In genomic region chr4:178027796-178028195, GRCh38 we compare ENCODE assay signal across 22 cellular contexts.
A peak's percentile ranks its signal among the peaks of the same experiment; 100 is the strongest.
DNase-seq lines count a peak whose midpoint lies in the region; ATAC-seq and TF ChIP-seq lines count a peak whose summit lies in the region.
"Had no signal": no experiment of that assay in that cellular context is flagged by ENCODE, and none has a peak within 500 bp of the region (broad histone marks: within the 10 kb centered on the region; RNA-seq: fewer than 3 reads in every experiment).

No MANE protein-coding gene starts in this region.

- H3K4me1 Mint-ChIP-seq in MCF 10A (ENCODE audit: insufficient read depth, unreplicated experiment) = no peaks in the 10 kb centered on the region
- H3K4me1 Mint-ChIP-seq: B cell; CD14-positive monocyte; CD8-positive, alpha-beta memory T cell; GM23338 had no signal

- H3K27ac Mint-ChIP-seq in MCF 10A (ENCODE audit: low read depth, unreplicated experiment) = no peak overlapping the region
- H3K27ac Mint-ChIP-seq: B cell; CD14-positive monocyte; CD4-positive, alpha-beta T cell; CD8-positive, alpha-beta memory T cell; GM23338; HFFc6 had no signal

- no peaks in the 10 kb centered on the region for H3K27me3 Mint-ChIP-seq in MCF 10A (ENCODE audit: insufficient read depth, unreplicated experiment)
- H3K27me3 Mint-ChIP-seq: B cell; CD4-positive, alpha-beta T cell; CD8-positive, alpha-beta memory T cell had no signal

- no peak overlapping the region for H3K27ac ChIP-seq in breast epithelium
- H3K27ac ChIP-seq in heart left ventricle = peak overlapping the region in 1 of 12 donors; percentile 14
- H3K27ac ChIP-seq in left ventricle myocardium inferior (replicated peaks) = no peak overlapping the region
- H3K27ac ChIP-seq: 22Rv1; BLaER1 treated with 17β-estradiol and CSF1 and Interleukin-3, amounts not matched to agents 10 nM and 100 nM had no signal

- H3K4me3 Mint-ChIP-seq in MCF 10A (ENCODE audit: unreplicated experiment) = no peak overlapping the region
- H3K4me3 Mint-ChIP-seq: B cell; CD14-positive monocyte; CD4-positive, alpha-beta T cell; CD8-positive, alpha-beta memory T cell; GM23338; HFFc6 had no signal

- TF ChIP-seq POLR2A in breast epithelium (IDR thresholded peaks at IDR 0.05) = no peak
- TF ChIP-seq POLR2A in heart left ventricle (IDR thresholded peaks at IDR 0.05) = no peak

- POLR2A ChIA-PET in MCF 10A (lab: Yijun Ruan, JAX) = no interaction called here

- no peaks in the 10 kb centered on the region for H3K4me1 ChIP-seq in breast epithelium
- H3K4me1 ChIP-seq in heart left ventricle = peaks cover 0 to 20% (median 1%) of the 10 kb centered on the region in 12 donors
- peaks cover 26% of the 10 kb centered on the region for H3K4me1 ChIP-seq in left ventricle myocardium inferior
- H3K4me1 ChIP-seq: BLaER1 treated with 17β-estradiol and CSF1 and Interleukin-3, amounts not matched to agents 10 nM and 100 nM; HAP-1 had no signal

- WGBS in heart left ventricle, 4 donors = 33 to 57% (median 45%) methylated on average over 3 of the region's 3 CpGs

- BruUV-seq in MCF 10A (replicated peaks; lab: Mats Ljungman, UMichigan) = no TSS peak

- no peak for TF ChIP-seq CTCF in MCF 10A (IDR thresholded peaks at IDR 0.05; ENCODE audit: unreplicated experiment)
- TF ChIP-seq CTCF in breast epithelium (IDR thresholded peaks at IDR 0.05) = no peak
- TF ChIP-seq CTCF in heart left ventricle (IDR thresholded peaks at IDR 0.05) = no peak
- no peak for TF ChIP-seq CTCF in left ventricle myocardium inferior (IDR thresholded peaks at IDR 0.05; ENCODE audit: borderline replicate concordance)

- H3K27me3 ChIP-seq in breast epithelium (no peaks in the 10 kb centered on the region), heart left ventricle (no peaks in the 10 kb centered on the region), left ventricle myocardium inferior (ENCODE audit: low read depth) (no peaks in the 10 kb centered on the region)
- H3K27me3 ChIP-seq: BLaER1 treated with 17β-estradiol and CSF1 and Interleukin-3, amounts not matched to agents 10 nM and 100 nM had no signal

- CTCF ChIA-PET in MCF 10A (lab: Yijun Ruan, JAX) = no interaction called here

- H3K36me3 ChIP-seq in breast epithelium = no peaks in the 10 kb centered on the region
- H3K36me3 ChIP-seq in heart left ventricle = no peaks in the 10 kb centered on the region
- H3K36me3 ChIP-seq in left ventricle myocardium inferior = no peaks in the 10 kb centered on the region
- H3K36me3 ChIP-seq: BLaER1 treated with 17β-estradiol and CSF1 and Interleukin-3, amounts not matched to agents 10 nM and 100 nM; HAP-1 had no signal

- H3K4me3 ChIP-seq in breast epithelium (no peak overlapping the region), heart left ventricle (no peak overlapping the region), left ventricle myocardium inferior (no peak overlapping the region)
- H3K4me3 ChIP-seq: BLaER1 treated with 17β-estradiol and CSF1 and Interleukin-3, amounts not matched to agents 10 nM and 100 nM; GM12878; GM23338; HAP-1 had no signal

- H3K9me3 Mint-ChIP-seq in MCF 10A (ENCODE audit: unreplicated experiment) = no peaks in the 10 kb centered on the region
- H3K9me3 Mint-ChIP-seq: GM23338, HFFc6 had no signal

- peak; percentile 0 for DNase-seq in MCF 10A (ENCODE audit: unreplicated experiment)
- no peak for DNase-seq in breast epithelium (ENCODE audit: low spot score in 2 of 2)
- DNase-seq in heart left ventricle = no peak
- no peak for DNase-seq in left ventricle myocardium inferior
- no peak for DNase-seq in left cardiac atrium
- peak; percentile 1 for DNase-seq in retina
- DNase-seq in amygdala (lab: John Stamatoyannopoulos, UW) = no peak
- no peak for DNase-seq in OCI-M1 (lab: John Stamatoyannopoulos, UW)
- DNase-seq: CD4-positive, alpha-beta T cell; CD8-positive, alpha-beta memory T cell; DMS 273 treated with DMSO at 0.1 percent for 48 hours; DMS79; EL; GDM1; HFFc6 had no signal

- no peaks in the 10 kb centered on the region for H3K36me3 Mint-ChIP-seq in MCF 10A (ENCODE audit: insufficient read depth, unreplicated experiment)
- H3K36me3 Mint-ChIP-seq: CD14-positive monocyte; CD8-positive, alpha-beta memory T cell had no signal

- H3K9me3 ChIP-seq in breast epithelium (no peaks in the 10 kb centered on the region), heart left ventricle (peaks cover 0 to 6% (median 0%) of the 10 kb centered on the region in 12 donors), left ventricle myocardium inferior (replicated peaks) (no peaks in the 10 kb centered on the region)
- H3K9me3 ChIP-seq: BLaER1 treated with 17β-estradiol and CSF1 and Interleukin-3, amounts not matched to agents 10 nM and 100 nM; HAP-1 had no signal

- ATAC-seq in heart left ventricle (peak in 3 of 4 donors; percentile 47 to 66 (median 59)), left cardiac atrium (peak; percentile 21 to 36)
- ATAC-seq: GM12878, GM23338 had no signal

- intact Hi-C loops in MCF 10A (cut with micrococcal nuclease) (no loop called here), breast epithelium (cut with DNase I; ENCODE audit: low total_unique reads) (no loop called here), heart left ventricle (cut with DNase I) (loop anchor here in 2 of 10 donors (5.0 to 10.0 kb wide), 2 partner anchors 160 to 167 kb away; no protein-coding TSS in a partner anchor), left ventricle myocardium inferior (cut with micrococcal nuclease) (no loop called here), left cardiac atrium (cut with DNase I) (no loop called here)

Comparison
In these comparisons a context has a peak if more than half of its experiments do, and no peak if none do; other contexts are left out.
1. DNase-seq: peak in MCF 10A (single experiment) and retina (single experiment); none in breast epithelium (0 of 2), heart left ventricle (0 of 5), left ventricle myocardium inferior (single experiment), left cardiac atrium (single experiment), amygdala (0 of 56) and OCI-M1 (single experiment).